ENCODE assay signal across 8 cellular contexts in the genomic region with DNA sequence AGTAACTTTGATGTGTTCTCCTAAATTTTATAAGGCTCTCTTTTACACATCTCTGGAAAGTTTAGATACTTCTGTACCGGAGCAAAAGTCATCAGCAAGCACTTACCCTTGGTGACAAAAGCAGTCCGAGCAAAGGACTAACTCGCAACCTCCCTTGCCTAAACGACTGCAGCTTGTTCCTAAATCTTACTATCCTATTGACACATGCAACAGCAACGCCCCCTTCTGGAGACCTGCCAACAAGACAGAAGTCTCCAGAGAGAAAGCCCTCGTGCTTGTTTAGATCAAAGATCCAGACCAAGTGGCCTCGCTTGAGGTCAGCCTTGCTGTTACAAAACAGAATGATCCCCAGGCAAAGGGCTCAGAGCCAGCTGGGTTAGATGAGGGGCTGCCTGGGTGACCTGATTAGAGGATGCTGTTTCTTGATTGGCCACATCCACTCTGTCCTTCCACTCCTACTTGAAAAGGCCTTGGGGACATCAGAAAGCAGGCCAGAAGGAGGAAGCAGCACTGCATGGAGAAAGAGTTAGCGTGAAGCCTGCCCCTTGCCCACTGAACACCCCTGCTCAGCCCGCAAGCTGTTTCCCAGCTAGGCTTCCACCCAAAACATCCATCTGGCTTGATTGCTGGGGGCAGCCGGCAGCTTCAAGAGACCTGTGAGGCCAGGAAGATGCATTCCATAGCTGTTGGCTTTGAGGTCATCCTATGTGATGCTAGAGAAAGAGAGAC.
DNase-seq lines count a peak whose midpoint lies in the region; ATAC-seq and TF ChIP-seq lines count a peak whose summit lies in the region.

No MANE protein-coding gene starts in this region.

- peaks cover 19% of the 10 kb centered on the region for H3K4me1 ChIP-seq in ACC112 (ENCODE audit: control insufficient read depth, insufficient read depth, low read length, unreplicated experiment)

- H3K4me3 ChIP-seq in ACC112 (ENCODE audit: low read depth, low read length) (no peak overlapping the region), foreskin fibroblast (ENCODE audit: low read depth in 1 of 2, low read length in 2 of 2) (no peak overlapping the region)

- peak; percentile 72 for ATAC-seq in GM18907 (IDR thresholded peaks at IDR 0.05; ENCODE audit: unreplicated experiment)
- ATAC-seq in omental fat pad (ENCODE audit: low FRiP score), result peak; percentile 38

- no peaks in the 10 kb centered on the region for H3K27me3 ChIP-seq in ACC112 (ENCODE audit: insufficient read depth, low read length)

- no peak for TF ChIP-seq CTCF in foreskin fibroblast (IDR thresholded peaks at IDR 0.05; ENCODE audit: low read depth, low read length)
- no peak for TF ChIP-seq CTCF in omental fat pad (IDR thresholded peaks at IDR 0.05)

- H2AFZ ChIP-seq in ACC112 (ENCODE audit: low read length, unreplicated experiment), result peak overlapping the region; percentile 9

- peak overlapping the region; percentile 29; the same call in 1 of the 2 replicates for H3K27ac ChIP-seq in ACC112 (ENCODE audit: low read depth, low read length)

- H3K36me3 ChIP-seq in ACC112 (ENCODE audit: insufficient read depth, low read length), result no peaks in the 10 kb centered on the region

- DNase-seq in KG1 (lab: John Stamatoyannopoulos, UW) (peak; percentile 52), RKO (ENCODE audit: low spot score) (peak; percentile 74), activated T-helper 1 cell treated with Interleukin-2 at 50 U/mL for 16 hours (ENCODE audit: low read depth) (peak; percentile 47), foreskin fibroblast (peak; percentile 65 to 88), omental fat pad (ENCODE audit: low spot score) (peak; percentile 92), superior temporal gyrus (ENCODE audit: extremely low spot score) (peak; percentile 71)

- H3K79me2 ChIP-seq in ACC112 (ENCODE audit: control insufficient read depth, insufficient read depth, low read length, unreplicated experiment), result no peaks in the 10 kb centered on the region
